ENCODE assay signal across 9 cellular contexts in the genomic region with DNA sequence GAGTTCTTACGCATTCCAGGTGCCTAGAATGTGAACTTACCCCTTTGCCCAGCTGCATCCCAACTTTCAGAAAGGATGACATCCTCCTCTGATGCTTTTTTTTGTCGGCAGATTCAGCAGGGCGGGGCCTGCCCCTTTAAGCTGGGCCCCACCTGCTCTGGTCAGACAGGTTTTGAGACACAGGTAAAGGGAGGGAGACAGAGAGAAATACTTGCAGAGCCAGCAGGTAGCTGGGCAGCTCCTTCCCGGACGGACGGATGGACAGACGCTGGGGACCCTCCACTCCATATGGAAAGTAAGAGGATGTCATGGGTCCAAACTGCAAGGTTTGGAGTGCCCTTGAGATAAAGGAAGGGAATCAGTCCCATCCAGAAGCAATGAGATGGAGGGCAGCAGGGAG. TPM values are rescaled to one million over a fixed set of nuclear protein-coding genes. Genes with fewer than 3 reads are reported as not detected.
DNase-seq lines count a peak whose midpoint lies in the region; ATAC-seq and TF ChIP-seq lines count a peak whose summit lies in the region.
"Had no signal": no experiment of that assay in that cellular context is flagged by ENCODE, and none has a peak within 500 bp of the region (broad histone marks: within the 10 kb centered on the region; RNA-seq: fewer than 3 reads in every experiment).

A gene with protein sequence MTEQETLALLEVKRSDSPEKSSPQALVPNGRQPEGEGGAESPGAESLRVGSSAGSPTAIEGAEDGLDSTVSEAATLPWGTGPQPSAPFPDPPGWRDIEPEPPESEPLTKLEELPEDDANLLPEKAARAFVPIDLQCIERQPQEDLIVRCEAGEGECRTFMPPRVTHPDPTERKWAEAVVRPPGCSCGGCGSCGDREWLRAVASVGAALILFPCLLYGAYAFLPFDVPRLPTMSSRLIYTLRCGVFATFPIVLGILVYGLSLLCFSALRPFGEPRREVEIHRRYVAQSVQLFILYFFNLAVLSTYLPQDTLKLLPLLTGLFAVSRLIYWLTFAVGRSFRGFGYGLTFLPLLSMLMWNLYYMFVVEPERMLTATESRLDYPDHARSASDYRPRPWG (plus strand): TSS at position 214 of the 400 bp plus-strand sequence. CDS start 902 bp downstream, outside the sequence.

- H3K9me3 Mint-ChIP-seq in MCF 10A (ENCODE audit: unreplicated experiment) (no peaks in the 10 kb centered on the region), mesothelial cell of epicardium (no peaks in the 10 kb centered on the region)

- peak within 1 kb of the TSS; percentile 85 for H3K27ac ChIP-seq in 22Rv1
- peak within 1 kb of the TSS; percentile 90 for H3K27ac ChIP-seq in HL-60 (replicated peaks)

- no peak for DNase-seq in HL-60 (ENCODE audit: low read depth in 1 of 2, low spot score in 1 of 2)
- no peak for DNase-seq in MCF 10A (ENCODE audit: unreplicated experiment)
- no peak for DNase-seq in mesothelial cell of epicardium (ENCODE audit: low spot score in 2 of 2, unreplicated experiment in 2 of 2)
- DNase-seq in NCI-H2171 treated with DMSO at 0.1 percent for 48 hours (lab: John Stamatoyannopoulos, UW), result no peak
- no peak for DNase-seq in MV-4-11 (lab: John Stamatoyannopoulos, UW)
- DNase-seq: activated CD4-positive, alpha-beta T cell treated with anti-CD3 and anti-CD28 coated beads, Interleukin-2, amount 50 U/mL, for 4 hours had no signal

- peaks cover 28% of the 10 kb centered on the region for H3K36me3 Mint-ChIP-seq in MCF 10A (ENCODE audit: insufficient read depth, unreplicated experiment)
- H3K36me3 Mint-ChIP-seq in mesothelial cell of epicardium, result peaks cover 3% of the 10 kb centered on the region

- H3K27me3 Mint-ChIP-seq in MCF 10A (ENCODE audit: insufficient read depth, unreplicated experiment), result no peaks in the 10 kb centered on the region
- H3K27me3 Mint-ChIP-seq in mesothelial cell of epicardium (ENCODE audit: low read depth), result no peaks in the 10 kb centered on the region

- TF ChIP-seq CTCF in 22Rv1 (IDR thresholded peaks at IDR 0.05) (no peak), HL-60 (IDR thresholded peaks at IDR 0.05; ENCODE audit: insufficient read depth, low read length) (no peak), MCF 10A (IDR thresholded peaks at IDR 0.05; ENCODE audit: unreplicated experiment) (no peak), mesothelial cell of epicardium (IDR thresholded peaks at IDR 0.05; ENCODE audit: unreplicated experiment) (no peak)

- CTCF ChIA-PET in MCF 10A (lab: Yijun Ruan, JAX), result interaction anchor here (0.5 to 6.5 kb wide), 10 partner anchors 12 to 377 kb away, joined by 3 to 72 read pairs (median 3); a partner anchor contains a TSS

- no TSS peak for BruUV-seq in MCF 10A (replicated peaks; lab: Mats Ljungman, UMichigan)

- H3K27ac Mint-ChIP-seq in MCF 10A (ENCODE audit: low read depth, unreplicated experiment) (peak within 1 kb of the TSS; percentile 93), mesothelial cell of epicardium (peak within 1 kb of the TSS; percentile 95)

- H3K27me3 ChIP-seq in HL-60 (ENCODE audit: insufficient read depth, poor library complexity, severe bottlenecking), result no peaks in the 10 kb centered on the region

- peak within 1 kb of the TSS; percentile 92 for H3K4me3 Mint-ChIP-seq in MCF 10A (ENCODE audit: unreplicated experiment)
- H3K4me3 Mint-ChIP-seq in mesothelial cell of epicardium, result peak within 1 kb of the TSS; percentile 86

- POLR2A ChIA-PET in MCF 10A (lab: Yijun Ruan, JAX), result interaction anchor here (1.2 to 10.4 kb wide), 14 partner anchors 10 to 442 kb away, joined by 3 to 210 read pairs (median 10); a partner anchor contains a TSS

- peak within 1 kb of the TSS; percentile 82 for H3K4me3 ChIP-seq in HL-60 (replicated peaks; ENCODE audit: insufficient read depth, low read length)

- intact Hi-C loops in MCF 10A (cut with micrococcal nuclease), result loop anchor here (5.0 kb wide), 1 partner anchor 33 kb away; no protein-coding TSS in a partner anchor

- ATAC-seq in HG03460 (IDR thresholded peaks at IDR 0.05; ENCODE audit: unreplicated experiment) (no peak), HG02884 (IDR thresholded peaks at IDR 0.05; ENCODE audit: unreplicated experiment) (no peak)

- peaks cover 34% of the 10 kb centered on the region for H3K4me1 Mint-ChIP-seq in MCF 10A (ENCODE audit: insufficient read depth, unreplicated experiment)
- peaks cover 33% of the 10 kb centered on the region for H3K4me1 Mint-ChIP-seq in mesothelial cell of epicardium

RNA-seq across cellular contexts. Expression of the gene that starts here (rescaled TPM):
- 8.1 and 12.5 TPM in 2 replicates for total RNA-seq in MCF 10A (2022)
- total RNA-seq in mesothelial cell of epicardium, result 5.7 to 6.9 TPM (median 6.1 TPM) in 3 replicates
